1 cellular context compared by ENCODE assay signal in genomic region chrX:68114573-68115199, GRCh38.
TF ChIP-seq lines count a peak whose summit lies in the region.

No MANE protein-coding gene starts in this region.

TF ChIP-seq in endothelial cell of umbilical vein, 7 proteins besides CTCF, POLR2A, EP300 and RAD21:
- TF ChIP-seq GATA2 (IDR thresholded peaks at IDR 0.05; ENCODE audit: insufficient read depth, insufficient read length, low read depth, low read length) = no peak
- TF ChIP-seq EZH2 (IDR thresholded peaks at IDR 0.05; ENCODE audit: borderline replicate concordance, low read depth, low read length, severe bottlenecking) = no peak
- no peak for TF ChIP-seq JUN (IDR thresholded peaks at IDR 0.05; ENCODE audit: borderline replicate concordance, insufficient read depth, insufficient read length, low read depth)
- TF ChIP-seq MAX (IDR thresholded peaks at IDR 0.05; ENCODE audit: insufficient read depth, insufficient read length) = no peak
- no peak for TF ChIP-seq POLR2AphosphoS5 (IDR thresholded peaks at IDR 0.05; ENCODE audit: insufficient read depth, low read depth, low read length)
- TF ChIP-seq MYC (IDR thresholded peaks at IDR 0.05; ENCODE audit: low read depth, low read length) = no peak
- no peak for TF ChIP-seq FOS (IDR thresholded peaks at IDR 0.05; ENCODE audit: borderline replicate concordance, insufficient read depth, low read length)
